21 cellular contexts compared by ENCODE assay signal in the genomic region with DNA sequence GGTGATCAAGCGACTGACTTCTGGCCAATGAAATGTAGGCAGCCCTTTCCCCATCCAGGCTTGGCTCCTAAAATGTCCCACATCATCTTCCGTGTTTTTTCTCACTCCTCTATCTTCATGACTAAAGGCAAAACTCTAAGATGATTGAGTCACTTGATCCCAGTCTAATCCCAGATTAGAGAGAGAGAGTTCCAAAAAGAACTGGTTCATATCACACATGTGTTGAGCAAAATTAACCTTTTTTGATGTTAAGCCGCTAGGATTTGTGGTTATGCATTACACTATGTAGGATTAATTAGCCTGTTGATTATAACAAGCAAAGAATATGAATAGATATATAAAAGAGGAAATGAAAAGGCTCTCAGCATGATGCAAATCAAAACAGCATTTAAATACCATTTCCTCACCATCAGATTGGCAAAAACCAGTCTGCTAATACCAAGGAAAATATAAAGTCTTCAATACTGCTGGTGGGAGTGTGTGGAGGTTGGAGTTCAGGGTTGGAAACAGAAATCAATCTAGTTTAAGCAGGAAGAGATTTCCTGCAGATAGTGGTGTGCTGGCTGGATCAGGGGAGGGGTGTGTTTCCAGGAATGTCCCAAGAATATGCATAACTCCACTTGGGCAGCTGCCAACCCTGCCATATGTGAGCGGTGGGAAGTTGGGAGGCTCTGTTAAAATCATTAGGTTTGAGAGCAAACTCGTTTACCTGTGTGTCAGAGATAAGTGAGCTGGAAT.
DNase-seq lines count a peak whose midpoint lies in the region; ATAC-seq, FAIRE-seq and TF ChIP-seq lines count a peak whose summit lies in the region.
"Had no signal": no experiment of that assay in that cellular context is flagged by ENCODE, and none has a peak within 500 bp of the region (broad histone marks: within the 10 kb centered on the region; RNA-seq: fewer than 3 reads in every experiment).

No MANE protein-coding gene starts in this region.

- no peak for TF ChIP-seq POLR2A in endothelial cell of umbilical vein (IDR thresholded peaks at IDR 0.05; ENCODE audit: low read depth, low read length)

- H3K36me3 ChIP-seq in PC-9 (ENCODE audit: low read depth) (no peaks in the 10 kb centered on the region), endothelial cell of umbilical vein (ENCODE audit: control insufficient read depth in 2 of 2, extremely low read depth in 1 of 2, insufficient read depth in 2 of 2, low read length in 2 of 2) (no peaks in the 10 kb centered on the region), skeletal muscle satellite cell (ENCODE audit: insufficient read depth, low read length) (no peaks in the 10 kb centered on the region)
- H3K36me3 ChIP-seq: adrenal gland had no signal

- H3K9me2 ChIP-seq in PC-9 (ENCODE audit: insufficient read depth): no peaks in the 10 kb centered on the region

- no peak overlapping the region for H3K27ac Mint-ChIP-seq in activated CD8-positive, alpha-beta memory T cell treated with anti-CD3 and anti-CD28 coated beads, Interleukin-2, amount 10 ng/mL, durations not matched to agents 7 days and 5 days
- H3K27ac Mint-ChIP-seq in WTC11: no peak overlapping the region
- H3K27ac Mint-ChIP-seq: activated T-helper 17 cell treated with anti-CD3 and anti-CD28 coated beads, Interleukin-2, amount 50 U/mL, for 72 hours had no signal

- no peaks in the 10 kb centered on the region for H3K9me3 ChIP-seq in PC-9 (ENCODE audit: insufficient read depth, low read depth)
- H3K9me3 ChIP-seq in endothelial cell of umbilical vein (replicated peaks; ENCODE audit: control insufficient read depth, insufficient read depth, low read length): no peaks in the 10 kb centered on the region
- H3K9me3 ChIP-seq in skeletal muscle satellite cell (replicated peaks; ENCODE audit: low read length): no peaks in the 10 kb centered on the region
- H3K9me3 ChIP-seq: adrenal gland had no signal

- peaks cover 13% of the 10 kb centered on the region for H3K27me3 Mint-ChIP-seq in activated CD8-positive, alpha-beta memory T cell treated with anti-CD3 and anti-CD28 coated beads, Interleukin-2, amount 10 ng/mL, durations not matched to agents 7 days and 5 days
- H3K27me3 Mint-ChIP-seq in WTC11 (ENCODE audit: low read depth): no peaks in the 10 kb centered on the region

- peak; percentile 60 for FAIRE-seq in endothelial cell of umbilical vein (lab: Jason Lieb, UNC)
- FAIRE-seq: GM12892, H54, islet of Langerhans, RCC 7860 had no signal

- H3K27me3 ChIP-seq in PC-9 (ENCODE audit: insufficient read depth, low read depth) (no peaks in the 10 kb centered on the region), endothelial cell of umbilical vein (ENCODE audit: control insufficient read depth in 2 of 2, insufficient read depth in 2 of 2, low read length in 2 of 2) (no peaks in the 10 kb centered on the region), skeletal muscle satellite cell (ENCODE audit: control insufficient read depth, insufficient read depth, low read length) (no peaks in the 10 kb centered on the region)
- H3K27me3 ChIP-seq: adrenal gland had no signal

- H3K4me3 Mint-ChIP-seq in activated CD8-positive, alpha-beta memory T cell treated with anti-CD3 and anti-CD28 coated beads, Interleukin-2, amount 10 ng/mL, durations not matched to agents 7 days and 5 days: no peak overlapping the region
- H3K4me3 Mint-ChIP-seq in WTC11: no peak overlapping the region
- H3K4me3 Mint-ChIP-seq: activated T-helper 17 cell treated with anti-CD3 and anti-CD28 coated beads, Interleukin-2, amount 50 U/mL, for 72 hours had no signal

- intact Hi-C loops in PC-9 (cut with micrococcal nuclease; ENCODE audit: unreplicated experiment) (no loop called here), endothelial cell of umbilical vein (cut with micrococcal nuclease) (no loop called here)

- peak; percentile 35 for DNase-seq in activated CD8-positive, alpha-beta memory T cell treated with anti-CD3 and anti-CD28 coated beads for 24 hours
- DNase-seq in activated CD8-positive, alpha-beta memory T cell treated with anti-CD3 and anti-CD28 coated beads, Interleukin-2, amount 10 ng/mL, durations not matched to agents 7 days and 5 days: no peak
- DNase-seq in PC-9: peak in 1 of 2 experiments; percentile 55
- DNase-seq in endothelial cell of umbilical vein (ENCODE audit: low read depth, low spot score): peak; percentile 66
- DNase-seq in pons (ENCODE audit: low spot score): no peak
- no peak for DNase-seq in WTC11 (ENCODE audit: low spot score)
- DNase-seq in SKM-1 treated with dmso at 0.1 percent for 144 hours (lab: John Stamatoyannopoulos, UW; ENCODE audit: unreplicated experiment): no peak
- DNase-seq: adrenal gland; GF-D8; mesendoderm; NCI-H1694 treated with DMSO at 0.1 percent for 48 hours; NCI-H510A; stimulated activated CD4-positive, alpha-beta T cell treated with anti-CD3 and anti-CD28 coated beads, Interleukin-2, amount 100 ng/mL, for 24 hours; SW 1271 had no signal

- dilution Hi-C loops in endothelial cell of umbilical vein (cut with MboI; ENCODE audit: extremely low pct_ligation_motif_present, low sequenced_read_pairs): no loop called here

- no peak for ATAC-seq in activated CD8-positive, alpha-beta memory T cell treated with anti-CD3 and anti-CD28 coated beads, Interleukin-2, amount 10 ng/mL, durations not matched to agents 7 days and 5 days
- no peak for ATAC-seq in WTC11
- ATAC-seq: right cardiac atrium had no signal

- no peak overlapping the region for H3K9ac ChIP-seq in endothelial cell of umbilical vein (replicated peaks; ENCODE audit: extremely low read depth, insufficient read depth, low read length)
- H3K9ac ChIP-seq in skeletal muscle satellite cell (ENCODE audit: low read depth, low read length): no peak overlapping the region

- H3K4me1 ChIP-seq in PC-9 (replicated peaks; ENCODE audit: insufficient read depth) (peaks cover 28% of the 10 kb centered on the region), endothelial cell of umbilical vein (ENCODE audit: control insufficient read depth, extremely low read depth, insufficient read depth, low read length) (peaks cover 25% of the 10 kb centered on the region), skeletal muscle satellite cell (ENCODE audit: control insufficient read depth, insufficient read depth, low read length) (peaks cover 19% of the 10 kb centered on the region)
- H3K4me1 ChIP-seq: adrenal gland had no signal

- POLR2A ChIA-PET in PC-9 (lab: Charles Lee; ENCODE audit: unreplicated experiment) (interaction anchor here (0.6 kb wide), 1 partner anchor 41 kb away, joined by 8 read pairs; no protein-coding TSS in a partner anchor), endothelial cell of umbilical vein (lab: Charles Lee) (no interaction called here), WTC11 (lab: Charles Lee) (no interaction called here)

- no peaks in the 10 kb centered on the region for H3K36me3 Mint-ChIP-seq in activated CD8-positive, alpha-beta memory T cell treated with anti-CD3 and anti-CD28 coated beads, Interleukin-2, amount 10 ng/mL, durations not matched to agents 7 days and 5 days
- H3K36me3 Mint-ChIP-seq in WTC11: no peaks in the 10 kb centered on the region

- TF ChIP-seq CTCF in PC-9 (conservative IDR thresholded peaks at IDR 0.05): no peak
- TF ChIP-seq CTCF in endothelial cell of umbilical vein (IDR thresholded peaks at IDR 0.05; ENCODE audit: extremely low read depth in 1 of 2, insufficient read depth in 1 of 2, low read depth in 1 of 2, low read length in 2 of 2): no peak
- no peak for TF ChIP-seq CTCF in WTC11 (IDR thresholded peaks at IDR 0.05)

- no TSS peak for BruUV-seq in PC-9 (replicated peaks; lab: Mats Ljungman, UMichigan)
- BruUV-seq in endothelial cell of umbilical vein (replicated peaks; lab: Mats Ljungman, UMichigan): no TSS peak

- H3K4me3 ChIP-seq in PC-9: no peak overlapping the region
- H3K4me3 ChIP-seq in endothelial cell of umbilical vein (replicated peaks in 1 of 3; ENCODE audit: insufficient read depth in 1 of 3, low read depth in 1 of 3, low read length in 3 of 3): no peak overlapping the region
- no peak overlapping the region for H3K4me3 ChIP-seq in skeletal muscle satellite cell (ENCODE audit: low read length)
- H3K4me3 ChIP-seq: adrenal gland had no signal

- H3K79me2 ChIP-seq in PC-9 (ENCODE audit: low read depth): no peaks in the 10 kb centered on the region
- no peaks in the 10 kb centered on the region for H3K79me2 ChIP-seq in endothelial cell of umbilical vein (ENCODE audit: control insufficient read depth, insufficient read depth, low read length)

- no peaks in the 10 kb centered on the region for H3K9me3 Mint-ChIP-seq in activated CD8-positive, alpha-beta memory T cell treated with anti-CD3 and anti-CD28 coated beads, Interleukin-2, amount 10 ng/mL, durations not matched to agents 7 days and 5 days (ENCODE audit: low read depth)
- H3K9me3 Mint-ChIP-seq in WTC11: peaks cover 14% of the 10 kb centered on the region
- H3K9me3 Mint-ChIP-seq: activated T-helper 17 cell treated with anti-CD3 and anti-CD28 coated beads, Interleukin-2, amount 50 U/mL, for 72 hours had no signal

- no peaks in the 10 kb centered on the region for H3K9me1 ChIP-seq in endothelial cell of umbilical vein (replicated peaks; ENCODE audit: control insufficient read depth, extremely low read depth, insufficient read depth, low read length)

- H2AFZ ChIP-seq in PC-9 (peak overlapping the region; percentile 63), endothelial cell of umbilical vein (ENCODE audit: low read depth, low read length) (peak overlapping the region; percentile 73)

- H3K4me2 ChIP-seq in PC-9 (peak overlapping the region; percentile 46), endothelial cell of umbilical vein (ENCODE audit: insufficient read depth, low read length) (peak overlapping the region; percentile 42), skeletal muscle satellite cell (ENCODE audit: low read length) (peak overlapping the region; percentile 10)

- CTCF ChIA-PET in activated CD8-positive, alpha-beta memory T cell treated with anti-CD3 and anti-CD28 coated beads, Interleukin-2, amount 10 ng/mL, durations not matched to agents 7 days and 5 days (lab: Charles Lee): no interaction called here
- CTCF ChIA-PET in PC-9 (lab: Charles Lee) (no interaction called here), endothelial cell of umbilical vein (lab: Charles Lee) (interaction anchor here (1.0 to 1.5 kb wide), 2 partner anchors 10 to 25 kb away, joined by 3 read pairs; no protein-coding TSS in a partner anchor), WTC11 (lab: Charles Lee) (no interaction called here)

- H4K20me1 ChIP-seq in PC-9 (ENCODE audit: insufficient read depth): no peaks in the 10 kb centered on the region
- no peaks in the 10 kb centered on the region for H4K20me1 ChIP-seq in endothelial cell of umbilical vein (replicated peaks; ENCODE audit: control insufficient read depth, extremely low read depth, insufficient read depth, low read length)

- H3K27ac ChIP-seq in PC-9 (peak overlapping the region; percentile 22; the same call in 1 of the 2 replicates), endothelial cell of umbilical vein (ENCODE audit: insufficient read depth, low read depth, low read length) (no peak overlapping the region)
- H3K27ac ChIP-seq: adrenal gland had no signal

- H3F3A ChIP-seq in PC-9 (ENCODE audit: insufficient read depth, low read depth): peaks cover 6% of the 10 kb centered on the region; the same call in 1 of the 2 replicates

- no peaks in the 10 kb centered on the region for H3K4me1 Mint-ChIP-seq in activated CD8-positive, alpha-beta memory T cell treated with anti-CD3 and anti-CD28 coated beads, Interleukin-2, amount 10 ng/mL, durations not matched to agents 7 days and 5 days
- H3K4me1 Mint-ChIP-seq in WTC11: peaks cover 17% of the 10 kb centered on the region
- H3K4me1 Mint-ChIP-seq: activated T-helper 17 cell treated with anti-CD3 and anti-CD28 coated beads, Interleukin-2, amount 50 U/mL, for 72 hours had no signal

Comparison
In these comparisons a context has a peak if more than half of its experiments do, and no peak if none do; other contexts are left out.
1. DNase-seq: peak in activated CD8-positive, alpha-beta memory T cell treated with anti-CD3 and anti-CD28 coated beads for 24 hours (single experiment) and endothelial cell of umbilical vein (single experiment); none in activated CD8-positive, alpha-beta memory T cell treated with anti-CD3 and anti-CD28 coated beads, Interleukin-2, amount 10 ng/mL, durations not matched to agents 7 days and 5 days (single experiment), pons (single experiment), WTC11 (single experiment) and SKM-1 treated with dmso at 0.1 percent for 144 hours (single experiment).
2. Peak in every context shown above with its lines, with median percentiles within 50 percentile points of each other: H3K4me2 ChIP-seq.